Comparison of ENCODE assay signal across 9 cellular contexts in the genomic region with DNA sequence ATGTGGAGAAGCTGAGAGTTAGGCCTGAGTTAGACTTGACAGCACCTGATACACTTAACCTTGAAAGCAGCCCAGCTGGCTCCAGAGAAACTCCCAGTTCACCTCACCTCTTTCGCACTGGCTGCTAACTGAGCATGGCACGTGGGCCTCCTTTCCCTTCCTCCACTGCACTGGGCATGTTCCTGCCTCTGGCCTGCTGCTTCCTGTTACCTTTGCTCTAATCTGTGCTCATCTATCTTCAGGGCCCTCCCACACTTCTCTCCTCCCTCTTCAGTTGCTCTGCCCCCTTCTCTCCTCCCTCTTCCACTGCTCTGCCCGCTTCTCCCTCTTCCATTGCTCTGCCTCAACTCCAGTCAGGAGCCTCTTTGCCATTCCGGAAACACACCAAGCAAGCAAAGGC. TPM values are rescaled to one million over a fixed set of nuclear protein-coding genes. Genes with fewer than 3 reads are reported as not detected.
DNase-seq lines count a peak whose midpoint lies in the region; ATAC-seq and TF ChIP-seq lines count a peak whose summit lies in the region.
"Had no signal": no experiment of that assay in that cellular context is flagged by ENCODE, and none has a peak within 500 bp of the region (broad histone marks: within the 10 kb centered on the region; RNA-seq: fewer than 3 reads in every experiment).

No MANE protein-coding gene starts in this region.

- H2AFZ ChIP-seq in PC-9 = no peak overlapping the region

- peak; percentile 42 for DNase-seq in NCI-H82 (lab: John Stamatoyannopoulos, UW)
- no peak for DNase-seq in NCI-H82 treated with DMSO at 0.1 percent for 48 hours (lab: John Stamatoyannopoulos, UW; ENCODE audit: unreplicated experiment)
- peak in 1 of 2 experiments; percentile 46 for DNase-seq in PC-9
- DNase-seq in fibroblast of mammary gland (ENCODE audit: low read depth) = peak; percentile 40
- DNase-seq in psoas muscle = peak; percentile 43 to 77
- no peak for DNase-seq in NOMO-1 treated with dmso at 0.1 percent for 144 hours (lab: John Stamatoyannopoulos, UW; ENCODE audit: unreplicated experiment)
- no peak for DNase-seq in medulla oblongata (ENCODE audit: extremely low spot score)
- DNase-seq: NCI-H1048 had no signal

- no TSS peak for BruUV-seq in PC-9 (replicated peaks; lab: Mats Ljungman, UMichigan)

- H3K27me3 ChIP-seq in PC-9 (ENCODE audit: insufficient read depth, low read depth) (no peaks in the 10 kb centered on the region), psoas muscle (ENCODE audit: insufficient read depth in 3 of 3, low read length in 2 of 3) (no peaks in the 10 kb centered on the region)

- H4K20me1 ChIP-seq in PC-9 (ENCODE audit: insufficient read depth) = peaks cover 3% of the 10 kb centered on the region; the same call in 1 of the 2 replicates

- peaks cover 33% of the 10 kb centered on the region for H3F3A ChIP-seq in PC-9 (ENCODE audit: insufficient read depth, low read depth)

- H3K27ac ChIP-seq in PC-9 (peak overlapping the region; percentile 43), psoas muscle (peak overlapping the region; percentile 79)

- H3K9me3 ChIP-seq in PC-9 (ENCODE audit: insufficient read depth, low read depth) (no peaks in the 10 kb centered on the region), psoas muscle (no peaks in the 10 kb centered on the region)

- peak overlapping the region; percentile 37 for H3K4me2 ChIP-seq in PC-9

- H3K9me2 ChIP-seq in PC-9 (ENCODE audit: insufficient read depth) = no peaks in the 10 kb centered on the region

- 39 to 53% (median 45%) methylated on average over 4 of the region's 4 CpGs for WGBS in psoas muscle, 3 donors

- peak; percentile 73 to 84 (median 78) for ATAC-seq in psoas muscle
- ATAC-seq in GM18502 (IDR thresholded peaks at IDR 0.05; ENCODE audit: poor library complexity, unreplicated experiment) = no peak

- POLR2A ChIA-PET in PC-9 (lab: Charles Lee; ENCODE audit: unreplicated experiment) = no interaction called here

- H3K4me1 ChIP-seq in PC-9 (replicated peaks; ENCODE audit: insufficient read depth) (peaks cover 12% of the 10 kb centered on the region), psoas muscle (peaks cover 55% of the 10 kb centered on the region)

- intact Hi-C loops in PC-9 (cut with micrococcal nuclease; ENCODE audit: unreplicated experiment) = no loop called here
- intact Hi-C loops in psoas muscle (cut with DNase I) = no loop called here

- peaks cover 22% of the 10 kb centered on the region; the same call in 1 of the 2 replicates for H3K36me3 ChIP-seq in PC-9 (ENCODE audit: low read depth)
- H3K36me3 ChIP-seq in psoas muscle (ENCODE audit: insufficient read depth in 1 of 2, low read depth in 1 of 2) = peaks cover 7 to 71% of the 10 kb centered on the region in 2 donors

- no peak overlapping the region for H3K4me3 ChIP-seq in PC-9
- H3K4me3 ChIP-seq in fibroblast of mammary gland (ENCODE audit: control insufficient read depth, low read depth, low read length) = no peak overlapping the region
- no peak overlapping the region for H3K4me3 ChIP-seq in psoas muscle

- no peaks in the 10 kb centered on the region for H3K79me2 ChIP-seq in PC-9 (ENCODE audit: low read depth)

- CTCF ChIA-PET in PC-9 (lab: Charles Lee) = no interaction called here

- TF ChIP-seq CTCF in PC-9 (conservative IDR thresholded peaks at IDR 0.05) (no peak), fibroblast of mammary gland (conservative IDR thresholded peaks at IDR 0.05; ENCODE audit: control insufficient read depth, insufficient read depth, low read depth, low read length) (no peak), psoas muscle (IDR thresholded peaks at IDR 0.05) (no peak)

RNA-seq across cellular contexts. Expression of a gene that starts 13.7 kb away (rescaled TPM):
- 137 and 174 TPM in 2 replicates for total RNA-seq in PC-9 (2021)
- 10 to 100 TPM; 45.2 to 78.1 (median 57.5) TPM for total RNA-seq in psoas muscle
- 100 to 1,000 TPM in 2 of 3 donors, 10 to 100 TPM in 1; 57.1 to 165 (median 103) TPM for polyA plus RNA-seq in psoas muscle

RNA-seq across cellular contexts. Expression of a gene that starts 26.9 kb away (rescaled TPM):
- total RNA-seq in PC-9 (2021) = 34.8 and 37.7 TPM in 2 replicates
- 10 to 100 TPM; 17.5 to 59.2 (median 35.0) TPM for total RNA-seq in psoas muscle
- polyA plus RNA-seq in psoas muscle = 10 to 100 TPM; 23.8 to 55.1 (median 49.2) TPM

Comparison
In these comparisons a context has a peak if more than half of its experiments do, and no peak if none do; other contexts are left out.
1. DNase-seq: peak in NCI-H82 (single experiment), fibroblast of mammary gland (single experiment) and psoas muscle (2 of 2); none in NCI-H82 treated with DMSO at 0.1 percent for 48 hours (single experiment), NOMO-1 treated with dmso at 0.1 percent for 144 hours (single experiment) and medulla oblongata (single experiment).